ENCODE assay signal across 1 cellular context in the genomic region with DNA sequence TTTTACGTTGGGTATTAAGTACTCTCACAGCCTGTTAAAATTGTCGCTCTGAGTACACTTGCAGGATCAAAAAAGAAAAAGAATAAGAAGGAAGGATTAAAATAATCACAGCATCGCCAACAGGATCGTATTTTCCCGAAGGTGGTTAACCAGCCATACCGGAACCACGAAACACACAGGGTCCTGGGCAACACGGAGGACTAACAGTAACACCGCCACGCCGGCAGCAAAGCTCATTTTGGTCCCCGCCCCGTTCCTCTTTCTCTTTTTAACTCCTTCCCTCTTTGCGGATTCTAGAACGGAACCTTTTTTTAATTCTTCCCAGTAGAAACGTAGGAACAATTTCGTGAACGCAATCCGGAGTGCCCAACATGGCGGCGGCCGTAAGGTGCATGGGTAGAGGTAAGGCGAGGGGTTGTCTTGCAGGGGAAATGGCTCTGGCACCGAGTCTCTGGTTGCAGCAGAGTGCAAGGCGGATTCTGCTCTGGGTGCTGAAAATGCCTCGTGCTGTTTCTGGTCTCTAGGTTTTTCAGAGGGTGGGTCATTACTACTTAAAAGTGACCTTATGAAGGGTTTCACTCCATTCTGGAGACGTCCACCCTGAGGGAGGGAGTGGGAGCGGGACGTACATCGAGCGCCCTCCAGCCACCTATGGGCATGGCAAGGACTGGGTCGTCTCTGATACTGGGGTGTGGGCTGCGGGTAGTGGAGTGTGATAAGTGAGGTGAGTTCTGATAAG.
TF ChIP-seq lines count a peak whose summit lies in the region.

A gene (plus strand): TSS at position 353 of the 739 bp plus-strand sequence. CDS start 19 bp downstream, at position 372.

TF ChIP-seq in HepG2, 621 proteins besides CTCF, POLR2A, EP300 and RAD21 (continued from another document and continues in another):
- TF ChIP-seq, protein P1, sequence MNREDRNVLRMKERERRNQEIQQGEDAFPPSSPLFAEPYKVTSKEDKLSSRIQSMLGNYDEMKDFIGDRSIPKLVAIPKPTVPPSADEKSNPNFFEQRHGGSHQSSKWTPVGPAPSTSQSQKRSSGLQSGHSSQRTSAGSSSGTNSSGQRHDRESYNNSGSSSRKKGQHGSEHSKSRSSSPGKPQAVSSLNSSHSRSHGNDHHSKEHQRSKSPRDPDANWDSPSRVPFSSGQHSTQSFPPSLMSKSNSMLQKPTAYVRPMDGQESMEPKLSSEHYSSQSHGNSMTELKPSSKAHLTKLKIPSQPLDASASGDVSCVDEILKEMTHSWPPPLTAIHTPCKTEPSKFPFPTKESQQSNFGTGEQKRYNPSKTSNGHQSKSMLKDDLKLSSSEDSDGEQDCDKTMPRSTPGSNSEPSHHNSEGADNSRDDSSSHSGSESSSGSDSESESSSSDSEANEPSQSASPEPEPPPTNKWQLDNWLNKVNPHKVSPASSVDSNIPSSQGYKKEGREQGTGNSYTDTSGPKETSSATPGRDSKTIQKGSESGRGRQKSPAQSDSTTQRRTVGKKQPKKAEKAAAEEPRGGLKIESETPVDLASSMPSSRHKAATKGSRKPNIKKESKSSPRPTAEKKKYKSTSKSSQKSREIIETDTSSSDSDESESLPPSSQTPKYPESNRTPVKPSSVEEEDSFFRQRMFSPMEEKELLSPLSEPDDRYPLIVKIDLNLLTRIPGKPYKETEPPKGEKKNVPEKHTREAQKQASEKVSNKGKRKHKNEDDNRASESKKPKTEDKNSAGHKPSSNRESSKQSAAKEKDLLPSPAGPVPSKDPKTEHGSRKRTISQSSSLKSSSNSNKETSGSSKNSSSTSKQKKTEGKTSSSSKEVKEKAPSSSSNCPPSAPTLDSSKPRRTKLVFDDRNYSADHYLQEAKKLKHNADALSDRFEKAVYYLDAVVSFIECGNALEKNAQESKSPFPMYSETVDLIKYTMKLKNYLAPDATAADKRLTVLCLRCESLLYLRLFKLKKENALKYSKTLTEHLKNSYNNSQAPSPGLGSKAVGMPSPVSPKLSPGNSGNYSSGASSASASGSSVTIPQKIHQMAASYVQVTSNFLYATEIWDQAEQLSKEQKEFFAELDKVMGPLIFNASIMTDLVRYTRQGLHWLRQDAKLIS (CRISPR knock-in tag; IDR thresholded peaks at IDR 0.05) = peak; percentile 61; the same call in 1 of the 2 replicates
- TF ChIP-seq, protein P2, sequence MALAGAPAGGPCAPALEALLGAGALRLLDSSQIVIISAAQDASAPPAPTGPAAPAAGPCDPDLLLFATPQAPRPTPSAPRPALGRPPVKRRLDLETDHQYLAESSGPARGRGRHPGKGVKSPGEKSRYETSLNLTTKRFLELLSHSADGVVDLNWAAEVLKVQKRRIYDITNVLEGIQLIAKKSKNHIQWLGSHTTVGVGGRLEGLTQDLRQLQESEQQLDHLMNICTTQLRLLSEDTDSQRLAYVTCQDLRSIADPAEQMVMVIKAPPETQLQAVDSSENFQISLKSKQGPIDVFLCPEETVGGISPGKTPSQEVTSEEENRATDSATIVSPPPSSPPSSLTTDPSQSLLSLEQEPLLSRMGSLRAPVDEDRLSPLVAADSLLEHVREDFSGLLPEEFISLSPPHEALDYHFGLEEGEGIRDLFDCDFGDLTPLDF (CRISPR knock-in tag; IDR thresholded peaks at IDR 0.05) = peak; percentile 73; the same call in 1 of the 2 replicates
- TF ChIP-seq NFKB2 (CRISPR knock-in tag; IDR thresholded peaks at IDR 0.05; ENCODE audit: borderline replicate concordance) (peak; percentile 85; the same call in 1 of the 2 replicates), ZNF589 (CRISPR knock-in tag; conservative IDR thresholded peaks at IDR 0.05) (no peak), ZNF143 (CRISPR knock-in tag; IDR thresholded peaks at IDR 0.05) (peak; percentile 57; the same call in 1 of the 2 replicates), NKX3-1 (CRISPR knock-in tag; IDR thresholded peaks at IDR 0.05) (peak; percentile 72), KDM2A (CRISPR knock-in tag; IDR thresholded peaks at IDR 0.05; ENCODE audit: borderline replicate concordance, low read depth) (peak; percentile 89), MED8 (CRISPR knock-in tag; IDR thresholded peaks at IDR 0.05; ENCODE audit: insufficient replicate concordance) (peak; percentile 94), ZNF788 (CRISPR knock-in tag; IDR thresholded peaks at IDR 0.05; ENCODE audit: borderline replicate concordance) (peak; percentile 93; the same call in 1 of the 2 replicates), ZFP41 (CRISPR knock-in tag; IDR thresholded peaks at IDR 0.05; ENCODE audit: borderline replicate concordance) (no peak), PRMT3 (CRISPR knock-in tag; IDR thresholded peaks at IDR 0.05; ENCODE audit: borderline replicate concordance, low read depth) (no peak; the same call in 1 of the 2 replicates), RARA (CRISPR knock-in tag; IDR thresholded peaks at IDR 0.05) (peak; percentile 45; the same call in 1 of the 2 replicates), SIX4 (CRISPR knock-in tag; IDR thresholded peaks at IDR 0.05) (peak; percentile 60), FOXC1 (CRISPR knock-in tag; IDR thresholded peaks at IDR 0.05; ENCODE audit: borderline replicate concordance) (peak; percentile 55; the same call in 1 of the 2 replicates), MTF2 (CRISPR knock-in tag; IDR thresholded peaks at IDR 0.05; ENCODE audit: borderline replicate concordance) (no peak), ZEB1 (IDR thresholded peaks at IDR 0.05; ENCODE audit: insufficient replicate concordance, low read depth) (peak; percentile 89), MED13 (CRISPR knock-in tag; IDR thresholded peaks at IDR 0.05) (peak; percentile 71; the same call in 1 of the 2 replicates), SP5 (CRISPR knock-in tag; IDR thresholded peaks at IDR 0.05; ENCODE audit: borderline replicate concordance, low read depth) (peak; percentile 74), ZNF496 (CRISPR knock-in tag; IDR thresholded peaks at IDR 0.05; ENCODE audit: insufficient replicate concordance) (no peak), ARNTL (CRISPR knock-in tag; IDR thresholded peaks at IDR 0.05) (peak; percentile 59), PPARG (CRISPR knock-in tag; conservative IDR thresholded peaks at IDR 0.05) (peak; percentile 52), RNF2 (conservative IDR thresholded peaks at IDR 0.05; ENCODE audit: low read depth) (no peak), ZNF343 (CRISPR knock-in tag; IDR thresholded peaks at IDR 0.05) (no peak), TMF1 (CRISPR knock-in tag; IDR thresholded peaks at IDR 0.05; ENCODE audit: low read depth) (no peak), HMGA1 (CRISPR knock-in tag; conservative IDR thresholded peaks at IDR 0.05) (no peak), MBD4 (IDR thresholded peaks at IDR 0.05; ENCODE audit: borderline replicate concordance, low read length) (peak; percentile 77; the same call in 1 of the 2 replicates), TOE1 (CRISPR knock-in tag; IDR thresholded peaks at IDR 0.05) (peak; percentile 90; the same call in 1 of the 2 replicates), ZNF251 (CRISPR knock-in tag; IDR thresholded peaks at IDR 0.05) (no peak)
- TF ChIP-seq, protein P3, sequence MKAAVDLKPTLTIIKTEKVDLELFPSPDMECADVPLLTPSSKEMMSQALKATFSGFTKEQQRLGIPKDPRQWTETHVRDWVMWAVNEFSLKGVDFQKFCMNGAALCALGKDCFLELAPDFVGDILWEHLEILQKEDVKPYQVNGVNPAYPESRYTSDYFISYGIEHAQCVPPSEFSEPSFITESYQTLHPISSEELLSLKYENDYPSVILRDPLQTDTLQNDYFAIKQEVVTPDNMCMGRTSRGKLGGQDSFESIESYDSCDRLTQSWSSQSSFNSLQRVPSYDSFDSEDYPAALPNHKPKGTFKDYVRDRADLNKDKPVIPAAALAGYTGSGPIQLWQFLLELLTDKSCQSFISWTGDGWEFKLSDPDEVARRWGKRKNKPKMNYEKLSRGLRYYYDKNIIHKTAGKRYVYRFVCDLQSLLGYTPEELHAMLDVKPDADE (CRISPR knock-in tag; IDR thresholded peaks at IDR 0.05) = no peak
- TF ChIP-seq, protein P4, sequence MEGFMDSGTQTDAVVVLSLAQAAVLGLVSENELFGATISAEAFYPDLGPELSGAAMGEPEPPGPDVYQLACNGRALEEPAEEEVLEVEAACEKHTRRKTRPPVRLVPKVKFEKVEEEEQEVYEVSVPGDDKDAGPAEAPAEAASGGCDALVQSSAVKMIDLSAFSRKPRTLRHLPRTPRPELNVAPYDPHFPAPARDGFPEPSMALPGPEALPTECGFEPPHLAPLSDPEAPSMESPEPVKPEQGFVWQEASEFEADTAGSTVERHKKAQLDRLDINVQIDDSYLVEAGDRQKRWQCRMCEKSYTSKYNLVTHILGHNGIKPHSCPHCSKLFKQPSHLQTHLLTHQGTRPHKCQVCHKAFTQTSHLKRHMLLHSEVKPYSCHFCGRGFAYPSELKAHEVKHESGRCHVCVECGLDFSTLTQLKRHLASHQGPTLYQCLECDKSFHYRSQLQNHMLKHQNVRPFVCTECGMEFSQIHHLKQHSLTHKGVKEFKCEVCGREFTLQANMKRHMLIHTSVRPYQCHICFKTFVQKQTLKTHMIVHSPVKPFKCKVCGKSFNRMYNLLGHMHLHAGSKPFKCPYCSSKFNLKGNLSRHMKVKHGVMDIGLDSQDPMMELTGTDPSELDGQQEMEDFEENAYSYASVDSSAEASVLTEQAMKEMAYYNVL (CRISPR knock-in tag; IDR thresholded peaks at IDR 0.05; ENCODE audit: borderline replicate concordance) = peak; percentile 72; the same call in 1 of the 2 replicates
- TF ChIP-seq, protein P5, sequence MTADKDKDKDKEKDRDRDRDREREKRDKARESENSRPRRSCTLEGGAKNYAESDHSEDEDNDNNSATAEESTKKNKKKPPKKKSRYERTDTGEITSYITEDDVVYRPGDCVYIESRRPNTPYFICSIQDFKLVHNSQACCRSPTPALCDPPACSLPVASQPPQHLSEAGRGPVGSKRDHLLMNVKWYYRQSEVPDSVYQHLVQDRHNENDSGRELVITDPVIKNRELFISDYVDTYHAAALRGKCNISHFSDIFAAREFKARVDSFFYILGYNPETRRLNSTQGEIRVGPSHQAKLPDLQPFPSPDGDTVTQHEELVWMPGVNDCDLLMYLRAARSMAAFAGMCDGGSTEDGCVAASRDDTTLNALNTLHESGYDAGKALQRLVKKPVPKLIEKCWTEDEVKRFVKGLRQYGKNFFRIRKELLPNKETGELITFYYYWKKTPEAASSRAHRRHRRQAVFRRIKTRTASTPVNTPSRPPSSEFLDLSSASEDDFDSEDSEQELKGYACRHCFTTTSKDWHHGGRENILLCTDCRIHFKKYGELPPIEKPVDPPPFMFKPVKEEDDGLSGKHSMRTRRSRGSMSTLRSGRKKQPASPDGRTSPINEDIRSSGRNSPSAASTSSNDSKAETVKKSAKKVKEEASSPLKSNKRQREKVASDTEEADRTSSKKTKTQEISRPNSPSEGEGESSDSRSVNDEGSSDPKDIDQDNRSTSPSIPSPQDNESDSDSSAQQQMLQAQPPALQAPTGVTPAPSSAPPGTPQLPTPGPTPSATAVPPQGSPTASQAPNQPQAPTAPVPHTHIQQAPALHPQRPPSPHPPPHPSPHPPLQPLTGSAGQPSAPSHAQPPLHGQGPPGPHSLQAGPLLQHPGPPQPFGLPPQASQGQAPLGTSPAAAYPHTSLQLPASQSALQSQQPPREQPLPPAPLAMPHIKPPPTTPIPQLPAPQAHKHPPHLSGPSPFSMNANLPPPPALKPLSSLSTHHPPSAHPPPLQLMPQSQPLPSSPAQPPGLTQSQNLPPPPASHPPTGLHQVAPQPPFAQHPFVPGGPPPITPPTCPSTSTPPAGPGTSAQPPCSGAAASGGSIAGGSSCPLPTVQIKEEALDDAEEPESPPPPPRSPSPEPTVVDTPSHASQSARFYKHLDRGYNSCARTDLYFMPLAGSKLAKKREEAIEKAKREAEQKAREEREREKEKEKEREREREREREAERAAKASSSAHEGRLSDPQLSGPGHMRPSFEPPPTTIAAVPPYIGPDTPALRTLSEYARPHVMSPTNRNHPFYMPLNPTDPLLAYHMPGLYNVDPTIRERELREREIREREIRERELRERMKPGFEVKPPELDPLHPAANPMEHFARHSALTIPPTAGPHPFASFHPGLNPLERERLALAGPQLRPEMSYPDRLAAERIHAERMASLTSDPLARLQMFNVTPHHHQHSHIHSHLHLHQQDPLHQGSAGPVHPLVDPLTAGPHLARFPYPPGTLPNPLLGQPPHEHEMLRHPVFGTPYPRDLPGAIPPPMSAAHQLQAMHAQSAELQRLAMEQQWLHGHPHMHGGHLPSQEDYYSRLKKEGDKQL (CRISPR knock-in tag; IDR thresholded peaks at IDR 0.05; ENCODE audit: low read depth) = no peak
- TF ChIP-seq, protein P6, sequence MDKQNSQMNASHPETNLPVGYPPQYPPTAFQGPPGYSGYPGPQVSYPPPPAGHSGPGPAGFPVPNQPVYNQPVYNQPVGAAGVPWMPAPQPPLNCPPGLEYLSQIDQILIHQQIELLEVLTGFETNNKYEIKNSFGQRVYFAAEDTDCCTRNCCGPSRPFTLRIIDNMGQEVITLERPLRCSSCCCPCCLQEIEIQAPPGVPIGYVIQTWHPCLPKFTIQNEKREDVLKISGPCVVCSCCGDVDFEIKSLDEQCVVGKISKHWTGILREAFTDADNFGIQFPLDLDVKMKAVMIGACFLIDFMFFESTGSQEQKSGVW (CRISPR knock-in tag; IDR thresholded peaks at IDR 0.05; ENCODE audit: borderline replicate concordance) = no peak
- TF ChIP-seq, protein P7, sequence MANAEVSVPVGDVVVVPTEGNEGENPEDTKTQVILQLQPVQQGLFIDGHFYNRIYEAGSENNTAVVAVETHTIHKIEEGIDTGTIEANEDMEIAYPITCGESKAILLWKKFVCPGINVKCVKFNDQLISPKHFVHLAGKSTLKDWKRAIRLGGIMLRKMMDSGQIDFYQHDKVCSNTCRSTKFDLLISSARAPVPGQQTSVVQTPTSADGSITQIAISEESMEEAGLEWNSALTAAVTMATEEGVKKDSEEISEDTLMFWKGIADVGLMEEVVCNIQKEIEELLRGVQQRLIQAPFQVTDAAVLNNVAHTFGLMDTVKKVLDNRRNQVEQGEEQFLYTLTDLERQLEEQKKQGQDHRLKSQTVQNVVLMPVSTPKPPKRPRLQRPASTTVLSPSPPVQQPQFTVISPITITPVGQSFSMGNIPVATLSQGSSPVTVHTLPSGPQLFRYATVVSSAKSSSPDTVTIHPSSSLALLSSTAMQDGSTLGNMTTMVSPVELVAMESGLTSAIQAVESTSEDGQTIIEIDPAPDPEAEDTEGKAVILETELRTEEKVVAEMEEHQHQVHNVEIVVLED (CRISPR knock-in tag; IDR thresholded peaks at IDR 0.05; ENCODE audit: borderline replicate concordance) = peak; percentile 86
- TF ChIP-seq, protein P8, sequence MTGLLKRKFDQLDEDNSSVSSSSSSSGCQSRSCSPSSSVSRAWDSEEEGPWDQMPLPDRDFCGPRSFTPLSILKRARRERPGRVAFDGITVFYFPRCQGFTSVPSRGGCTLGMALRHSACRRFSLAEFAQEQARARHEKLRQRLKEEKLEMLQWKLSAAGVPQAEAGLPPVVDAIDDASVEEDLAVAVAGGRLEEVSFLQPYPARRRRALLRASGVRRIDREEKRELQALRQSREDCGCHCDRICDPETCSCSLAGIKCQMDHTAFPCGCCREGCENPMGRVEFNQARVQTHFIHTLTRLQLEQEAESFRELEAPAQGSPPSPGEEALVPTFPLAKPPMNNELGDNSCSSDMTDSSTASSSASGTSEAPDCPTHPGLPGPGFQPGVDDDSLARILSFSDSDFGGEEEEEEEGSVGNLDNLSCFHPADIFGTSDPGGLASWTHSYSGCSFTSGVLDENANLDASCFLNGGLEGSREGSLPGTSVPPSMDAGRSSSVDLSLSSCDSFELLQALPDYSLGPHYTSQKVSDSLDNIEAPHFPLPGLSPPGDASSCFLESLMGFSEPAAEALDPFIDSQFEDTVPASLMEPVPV (CRISPR knock-in tag; IDR thresholded peaks at IDR 0.05) = peak; percentile 49; the same call in 1 of the 2 replicates
- TF ChIP-seq, protein P9, sequence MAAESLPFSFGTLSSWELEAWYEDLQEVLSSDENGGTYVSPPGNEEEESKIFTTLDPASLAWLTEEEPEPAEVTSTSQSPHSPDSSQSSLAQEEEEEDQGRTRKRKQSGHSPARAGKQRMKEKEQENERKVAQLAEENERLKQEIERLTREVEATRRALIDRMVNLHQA (CRISPR knock-in tag; IDR thresholded peaks at IDR 0.05) = no peak
